9 cellular contexts compared by ENCODE assay signal in genomic region chr1:234985007-234985370, GRCh38.
DNase-seq lines count a peak whose midpoint lies in the region; ATAC-seq and TF ChIP-seq lines count a peak whose summit lies in the region.
"Had no signal": no experiment of that assay in that cellular context is flagged by ENCODE, and none has a peak within 500 bp of the region (broad histone marks: within the 10 kb centered on the region; RNA-seq: fewer than 3 reads in every experiment).

No MANE protein-coding gene starts in this region.

- no peak overlapping the region for H3K23ac ChIP-seq in neuronal stem cell (ENCODE audit: low read depth, low read length, poor library complexity)

- H2BK15ac ChIP-seq in neuronal stem cell (ENCODE audit: low read length), result peak overlapping the region; percentile 16

- no peak overlapping the region for H4K8ac ChIP-seq in neuronal stem cell (ENCODE audit: low read depth, low read length)

- H4K91ac ChIP-seq in neuronal stem cell (ENCODE audit: low read depth, low read length, poor library complexity), result peak overlapping the region; percentile 5

- H3K27ac ChIP-seq in mammary epithelial cell (ENCODE audit: insufficient read depth, low read depth, low read length), result no peak overlapping the region
- peak overlapping the region; percentile 10 to 91 (median 78) for H3K27ac ChIP-seq in body of pancreas
- H3K27ac ChIP-seq in neuronal stem cell (replicated peaks; ENCODE audit: low read length), result no peak overlapping the region
- peak overlapping the region; percentile 84 to 91 (median 89) for H3K27ac ChIP-seq in transverse colon

- H4K20me1 ChIP-seq in mammary epithelial cell (ENCODE audit: insufficient read depth, low read length), result no peaks in the 10 kb centered on the region

- no peak overlapping the region for H2AFZ ChIP-seq in mammary epithelial cell (ENCODE audit: low read depth, low read length)
- no peak overlapping the region for H2AFZ ChIP-seq in neuronal stem cell (ENCODE audit: low read length)

- H3K36me3 ChIP-seq in mammary epithelial cell (ENCODE audit: insufficient read depth, low read length), result no peaks in the 10 kb centered on the region
- no peaks in the 10 kb centered on the region for H3K36me3 ChIP-seq in body of pancreas (replicated peaks in 1 of 2; ENCODE audit: insufficient read depth in 1 of 2, low read depth in 2 of 2)
- no peaks in the 10 kb centered on the region for H3K36me3 ChIP-seq in neuronal stem cell (replicated peaks in 1 of 2; ENCODE audit: control insufficient read depth in 2 of 2, insufficient read depth in 2 of 2, low read length in 2 of 2)
- no peaks in the 10 kb centered on the region for H3K36me3 ChIP-seq in transverse colon

- no peak for TF ChIP-seq CTCF in MCF 10A (IDR thresholded peaks at IDR 0.05; ENCODE audit: unreplicated experiment)
- TF ChIP-seq CTCF in mammary epithelial cell (conservative IDR thresholded peaks at IDR 0.05 in 1 of 2, IDR thresholded peaks at IDR 0.05 in 1 of 2; ENCODE audit: extremely low read depth in 1 of 2, insufficient read depth in 1 of 2, low read depth in 1 of 2, low read length in 2 of 2), result no peak
- no peak for TF ChIP-seq CTCF in body of pancreas (IDR thresholded peaks at IDR 0.05)
- no peak for TF ChIP-seq CTCF in transverse colon (IDR thresholded peaks at IDR 0.05)

- no peaks in the 10 kb centered on the region for H3K9me3 Mint-ChIP-seq in MCF 10A (ENCODE audit: unreplicated experiment)

- peaks cover 37% of the 10 kb centered on the region for H3K4me1 Mint-ChIP-seq in MCF 10A (ENCODE audit: insufficient read depth, unreplicated experiment)

- H2BK120ac ChIP-seq in neuronal stem cell (ENCODE audit: low read depth, low read length), result no peak overlapping the region

- no peak overlapping the region for H3K4me3 ChIP-seq in mammary epithelial cell (replicated peaks in 1 of 3; ENCODE audit: insufficient read depth in 1 of 3, low read depth in 2 of 3, low read length in 3 of 3)
- no peak overlapping the region for H3K4me3 ChIP-seq in body of pancreas
- no peak overlapping the region for H3K4me3 ChIP-seq in neuronal stem cell (ENCODE audit: low read length in 2 of 2)
- no peak overlapping the region for H3K4me3 ChIP-seq in transverse colon

- peak overlapping the region; percentile 68 for H2BK5ac ChIP-seq in neuronal stem cell (ENCODE audit: low read length)

- no peak overlapping the region for H2BK12ac ChIP-seq in neuronal stem cell (ENCODE audit: low read length)

- H3K9me3 ChIP-seq in mammary epithelial cell (replicated peaks; ENCODE audit: insufficient read depth, low read length), result peaks cover 2% of the 10 kb centered on the region
- H3K9me3 ChIP-seq in body of pancreas, result no peaks in the 10 kb centered on the region
- no peaks in the 10 kb centered on the region for H3K9me3 ChIP-seq in neuronal stem cell (replicated peaks in 1 of 2; ENCODE audit: control insufficient read depth in 2 of 2, insufficient read depth in 1 of 2, low read depth in 1 of 2, low read length in 2 of 2)
- no peaks in the 10 kb centered on the region for H3K9me3 ChIP-seq in transverse colon

- no peaks in the 10 kb centered on the region for H3K79me1 ChIP-seq in neuronal stem cell (ENCODE audit: low read depth, low read length)

- CTCF ChIA-PET in MCF 10A (lab: Yijun Ruan, JAX), result interaction anchor here (0.7 to 1.7 kb wide), 3 partner anchors 108 to 386 kb away, joined by 3 read pairs; no protein-coding TSS in a partner anchor
- CTCF ChIA-PET in mammary epithelial cell (lab: Charles Lee; ENCODE audit: low non-redundant PET), result no interaction called here

- no peak overlapping the region for H3K4ac ChIP-seq in neuronal stem cell (ENCODE audit: low read length)

- H3K27me3 ChIP-seq in mammary epithelial cell (ENCODE audit: insufficient read depth, low read length) (no peaks in the 10 kb centered on the region), body of pancreas (no peaks in the 10 kb centered on the region), neuronal stem cell (ENCODE audit: control insufficient read depth in 3 of 3, insufficient read depth in 3 of 3, low read depth in 1 of 3, low read length in 3 of 3) (no peaks in the 10 kb centered on the region), transverse colon (no peaks in the 10 kb centered on the region)

- H3K18ac ChIP-seq in neuronal stem cell (ENCODE audit: low read length), result peak overlapping the region; percentile 5

- no peak overlapping the region for H3K4me3 Mint-ChIP-seq in MCF 10A (ENCODE audit: unreplicated experiment)

- dilution Hi-C loops in mammary epithelial cell (cut with HindIII; ENCODE audit: low sequenced_read_pairs), result no loop called here

- no peaks in the 10 kb centered on the region for H3K79me2 ChIP-seq in mammary epithelial cell (ENCODE audit: insufficient read depth, low read length)

- no peak overlapping the region for H2AK5ac ChIP-seq in neuronal stem cell (ENCODE audit: low read depth, low read length)

- no peaks in the 10 kb centered on the region for H3K27me3 Mint-ChIP-seq in MCF 10A (ENCODE audit: insufficient read depth, unreplicated experiment)

- H3K9ac ChIP-seq in mammary epithelial cell (ENCODE audit: insufficient read depth, low read length) (no peak overlapping the region), neuronal stem cell (ENCODE audit: low read depth, low read length, poor library complexity) (no peak overlapping the region)

- POLR2A ChIA-PET in MCF 10A (lab: Yijun Ruan, JAX), result interaction anchor here (4.1 kb wide), 1 partner anchor 13 kb away, joined by 46 read pairs; no protein-coding TSS in a partner anchor

- TF ChIP-seq POLR2A in body of pancreas (IDR thresholded peaks at IDR 0.05) (no peak), transverse colon (IDR thresholded peaks at IDR 0.05) (no peak)

- intact Hi-C loops in MCF 10A (cut with micrococcal nuclease) (no loop called here), mammary epithelial cell (cut with micrococcal nuclease) (no loop called here), body of pancreas (cut with DNase I) (no loop called here), transverse colon (cut with DNase I; ENCODE audit: low total_unique reads) (loop anchor here (5.0 to 10.0 kb wide), 2 partner anchors 373 to 450 kb away; partner anchors contain the start of gene IRF2BP2)

- H3K27ac Mint-ChIP-seq in MCF 10A (ENCODE audit: low read depth, unreplicated experiment), result peak overlapping the region; percentile 46

- WGBS in mammary epithelial cell (ENCODE audit: low coverage, missing lambda C conversion rate), result 90% methylated on average over 7 of the region's 7 CpGs
- 89 to 97% methylated on average over 7 of the region's 7 CpGs for WGBS in body of pancreas, 2 donors
- WGBS in neuronal stem cell (ENCODE audit: extremely low coverage in 2 of 2, insufficient read length in 2 of 2, insufficient replicate concordance in 1 of 2), 2 donors, result no CpG with 5 or more reads among the region's 7 CpGs
- WGBS in transverse colon (ENCODE audit: low coverage in 1 of 2), 2 donors, result 83% methylated on average over 7 of the region's 7 CpGs; no CpG with 5 or more reads in 1 of the 2 donors

- no peak for ATAC-seq in body of pancreas

- BruUV-seq in MCF 10A (replicated peaks; lab: Mats Ljungman, UMichigan) (no TSS peak), mammary epithelial cell (replicated peaks; lab: Mats Ljungman, UMichigan) (no TSS peak)

- H3K4me1 ChIP-seq in mammary epithelial cell (ENCODE audit: insufficient read depth, low read length), result peaks cover 41% of the 10 kb centered on the region
- H3K4me1 ChIP-seq in body of pancreas, result peaks cover 51% of the 10 kb centered on the region
- H3K4me1 ChIP-seq in neuronal stem cell (ENCODE audit: control insufficient read depth in 2 of 2, insufficient read depth in 1 of 2, low read depth in 1 of 2, low read length in 2 of 2), result peaks cover 23 to 40% of the 10 kb centered on the region in 2 donors
- H3K4me1 ChIP-seq in transverse colon, result peaks cover 43 to 53% (median 46%) of the 10 kb centered on the region in 4 donors

- H3K36me3 Mint-ChIP-seq in MCF 10A (ENCODE audit: insufficient read depth, unreplicated experiment), result peaks cover 12% of the 10 kb centered on the region

- no peak for TF ChIP-seq EP300 in transverse colon (IDR thresholded peaks at IDR 0.05; ENCODE audit: low read depth)

- in situ Hi-C loops in mammary epithelial cell (cut with MboI; ENCODE audit: low sequenced_read_pairs in 2 of 2), result no loop called here
- in situ Hi-C loops in transverse colon (cut with MboI; ENCODE audit: low pct_ligation_motif_present in 1 of 4, low pct_unique_long_range_greater_than_20kb in 1 of 4, low sequenced_read_pairs in 3 of 4), result loop anchor here in 2 of 4 donors (10.0 kb wide), 2 partner anchors 100 to 260 kb away; no protein-coding TSS in a partner anchor

- DNase-seq in MCF 10A (ENCODE audit: unreplicated experiment), result no peak
- DNase-seq in mammary epithelial cell, result no peak
- DNase-seq in body of pancreas, result no peak
- DNase-seq in neuronal stem cell (ENCODE audit: low spot score), result no peak
- DNase-seq in transverse colon, result no peak
- DNase-seq in globus pallidus (ENCODE audit: low spot score), result no peak
- no peak for DNase-seq in NAMALWA (ENCODE audit: low spot score)
- DNase-seq in NCI-H2081 (lab: John Stamatoyannopoulos, UW), result no peak
- DNase-seq: NCI-H1417 had no signal

- H3K4me2 ChIP-seq in mammary epithelial cell (ENCODE audit: insufficient read depth, low read depth, low read length) (no peak overlapping the region), neuronal stem cell (ENCODE audit: insufficient read depth, low read length, poor library complexity, severe bottlenecking) (no peak overlapping the region)

- H3K14ac ChIP-seq in neuronal stem cell (ENCODE audit: low read length), result no peak overlapping the region

Comparison
In these comparisons a context has a peak if more than half of its experiments do, and no peak if none do; other contexts are left out.
1. H3K27ac ChIP-seq: peak in body of pancreas (4 of 4) and transverse colon (4 of 4); none in mammary epithelial cell (single experiment) and neuronal stem cell (single experiment).